8 cellular contexts compared by ENCODE assay signal in genomic region chr1:181135462-181135781, GRCh38. TPM values are rescaled to one million over a fixed set of nuclear protein-coding genes. Genes with fewer than 3 reads are reported as not detected.
DNase-seq lines count a peak whose midpoint lies in the region; ATAC-seq, FAIRE-seq and TF ChIP-seq lines count a peak whose summit lies in the region.

No MANE protein-coding gene starts in this region.

- H3K36me3 ChIP-seq in left ventricle myocardium inferior = no peaks in the 10 kb centered on the region

- intact Hi-C loops in activated CD8-positive, alpha-beta T cell treated with anti-CD3 and anti-CD28 coated beads for 36 hours (cut with micrococcal nuclease) = loop anchor here (2.0 kb wide), 1 partner anchor 35 kb away; no protein-coding TSS in a partner anchor
- intact Hi-C loops in left ventricle myocardium inferior (cut with micrococcal nuclease) = no loop called here

- H3K27me3 Mint-ChIP-seq in activated CD8-positive, alpha-beta T cell treated with anti-CD3 and anti-CD28 coated beads for 36 hours = peaks cover 2% of the 10 kb centered on the region

- H3K27me3 ChIP-seq in left ventricle myocardium inferior (ENCODE audit: low read depth) = no peaks in the 10 kb centered on the region

- DNase-seq in D341Med (ENCODE audit: low spot score) (peak; percentile 69), left ventricle myocardium inferior (no peak), superior temporal gyrus (ENCODE audit: extremely low spot score) (no peak), amygdala (lab: John Stamatoyannopoulos, UW) (no peak), GM19239 (ENCODE audit: insufficient read length, low spot score) (no peak)
- peak; percentile 59 for DNase-seq in activated CD8-positive, alpha-beta T cell treated with anti-CD3 and anti-CD28 coated beads for 36 hours

- H3K36me3 Mint-ChIP-seq in activated CD8-positive, alpha-beta T cell treated with anti-CD3 and anti-CD28 coated beads for 36 hours (ENCODE audit: low read depth) = no peaks in the 10 kb centered on the region

- no peaks in the 10 kb centered on the region for H3K9me3 ChIP-seq in left ventricle myocardium inferior (replicated peaks)

- peak; percentile 42 for TF ChIP-seq CTCF in activated CD8-positive, alpha-beta T cell treated with anti-CD3 and anti-CD28 coated beads for 36 hours (IDR thresholded peaks at IDR 0.05)
- peak; percentile 57 for TF ChIP-seq CTCF in left ventricle myocardium inferior (IDR thresholded peaks at IDR 0.05; ENCODE audit: borderline replicate concordance)

- H3K4me1 ChIP-seq in left ventricle myocardium inferior = peaks cover 56% of the 10 kb centered on the region

- FAIRE-seq in GM19239 (lab: Jason Lieb, UNC) = no peak

- CTCF ChIA-PET in activated CD8-positive, alpha-beta T cell treated with anti-CD3 and anti-CD28 coated beads for 36 hours (lab: Charles Lee) = interaction anchor here (0.8 to 2.3 kb wide), 15 partner anchors 8 to 602 kb away, joined by 3 to 12 read pairs (median 3); no protein-coding TSS in a partner anchor

- peak overlapping the region; percentile 93 for H3K27ac Mint-ChIP-seq in activated CD8-positive, alpha-beta T cell treated with anti-CD3 and anti-CD28 coated beads for 36 hours

- peak overlapping the region; percentile 63 for H3K4me3 Mint-ChIP-seq in activated CD8-positive, alpha-beta T cell treated with anti-CD3 and anti-CD28 coated beads for 36 hours

- no peak overlapping the region for H3K4me3 ChIP-seq in left ventricle myocardium inferior

- POLR2A ChIA-PET in activated CD8-positive, alpha-beta T cell treated with anti-CD3 and anti-CD28 coated beads for 36 hours (lab: Charles Lee) = interaction anchor here (1.0 to 2.7 kb wide), 8 partner anchors 9 to 113 kb away, joined by 3 to 18 read pairs (median 4); partner anchors contain the start of genes IER5 and STX6

- peaks cover 67% of the 10 kb centered on the region for H3K4me1 Mint-ChIP-seq in activated CD8-positive, alpha-beta T cell treated with anti-CD3 and anti-CD28 coated beads for 36 hours (ENCODE audit: low read depth)

- H3K27ac ChIP-seq in left ventricle myocardium inferior (replicated peaks) = peak overlapping the region; percentile 61
- peak overlapping the region; percentile 47 for H3K27ac ChIP-seq in temporal lobe (ENCODE audit: low read depth, low read length)

- no peaks in the 10 kb centered on the region for H3K9me3 Mint-ChIP-seq in activated CD8-positive, alpha-beta T cell treated with anti-CD3 and anti-CD28 coated beads for 36 hours

- peak; percentile 22 for ATAC-seq in HG03139 (IDR thresholded peaks at IDR 0.05; ENCODE audit: unreplicated experiment)
- peak; percentile 35 for ATAC-seq in activated CD8-positive, alpha-beta T cell treated with anti-CD3 and anti-CD28 coated beads for 36 hours

RNA-seq across cellular contexts. Expression of gene IER5, which starts 46.9 kb away (rescaled TPM):
- total RNA-seq in activated CD8-positive, alpha-beta T cell treated with anti-CD3 and anti-CD28 coated beads for 36 hours = 10 to 100 TPM; 39.8 to 41.3 TPM
- total RNA-seq in left ventricle myocardium inferior = 22.1 TPM
- 17.2 TPM for total RNA-seq in temporal lobe

Comparison
In these comparisons a context has a peak if more than half of its experiments do, and no peak if none do; other contexts are left out.
1. DNase-seq: peak in D341Med (single experiment) and activated CD8-positive, alpha-beta T cell treated with anti-CD3 and anti-CD28 coated beads for 36 hours (single experiment); none in left ventricle myocardium inferior (single experiment), superior temporal gyrus (single experiment), amygdala (0 of 56) and GM19239 (single experiment).